32 cellular contexts compared by ENCODE assay signal in the genomic region with DNA sequence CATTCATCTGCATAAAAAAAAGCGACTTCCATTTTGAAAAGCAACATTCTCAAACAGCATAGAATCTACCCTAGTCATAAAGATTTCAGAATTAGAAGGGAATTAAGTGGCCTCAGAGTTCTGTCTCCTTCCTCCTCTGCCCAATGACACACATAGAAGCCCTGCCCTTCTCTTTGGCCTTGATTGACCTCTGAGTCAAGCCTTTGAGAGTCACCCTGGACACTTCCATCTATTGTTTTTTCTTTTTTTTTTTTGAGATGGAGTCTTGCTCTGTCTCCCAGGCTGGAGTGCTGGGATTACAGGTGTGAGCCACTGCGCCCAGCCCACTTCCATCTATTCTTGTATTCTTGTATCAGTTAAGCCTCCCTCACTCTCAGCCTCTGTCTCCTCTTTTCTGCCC. TPM values are rescaled to one million over a fixed set of nuclear protein-coding genes. Genes with fewer than 3 reads are reported as not detected.
A peak's percentile ranks its signal among the peaks of the same experiment; 100 is the strongest.
DNase-seq lines count a peak whose midpoint lies in the region; ATAC-seq, FAIRE-seq and TF ChIP-seq lines count a peak whose summit lies in the region.
"Had no signal": no experiment of that assay in that cellular context is flagged by ENCODE, and none has a peak within 500 bp of the region (broad histone marks: within the 10 kb centered on the region; RNA-seq: fewer than 3 reads in every experiment).

No MANE protein-coding gene starts in this region.

- no TSS peak for BruUV-seq in HepG2 (replicated peaks; lab: Mats Ljungman, UMichigan)

- FAIRE-seq in HepG2 (lab: Jason Lieb, UNC) = no peak
- FAIRE-seq: GM12878, keratinocyte had no signal

- no peak overlapping the region for H3K27ac ChIP-seq in HepG2 (ENCODE audit: extremely low read length, insufficient read depth, low read length)
- H3K27ac ChIP-seq: BLaER1, breast epithelium, colonic mucosa, lower lobe of right lung, ovary, Peyer's patch had no signal

- TF ChIP-seq RAD21 in HepG2 (CRISPR knock-in tag; IDR thresholded peaks at IDR 0.05) = no peak

- in situ Hi-C loops in HAP-1 (cut with MboI; ENCODE audit: low sequenced_read_pairs) = no loop called here
- in situ Hi-C loops in HepG2 (cut with HindIII; ENCODE audit: extremely low pct_ligation_motif_present, low pct_unique_long_range_greater_than_20kb) = no loop called here

- TF ChIP-seq CTCF in HepG2 (CRISPR knock-in tag; IDR thresholded peaks at IDR 0.05) = no peak

- H3K27me3 ChIP-seq in HAP-1 (ENCODE audit: low read depth) (peaks cover 18% of the 10 kb centered on the region), HepG2 (ENCODE audit: control insufficient read depth in 1 of 2, insufficient read depth in 2 of 2, low read length in 2 of 2) (peaks cover 0 to 12% of the 10 kb centered on the region in 2 experiments; a peak in 2 of 5 replicates)
- H3K27me3 ChIP-seq: BLaER1, colonic mucosa, ovary, Peyer's patch had no signal

- WGBS in HepG2 (ENCODE audit: low lambda C conversion rate) = 7% methylated on average over 2 of the region's 2 CpGs

- no peak overlapping the region for H3K4me2 ChIP-seq in HepG2 (ENCODE audit: low read depth, low read length)
- H3K4me2 ChIP-seq: BLaER1 had no signal

- H4K20me1 ChIP-seq in HepG2 (ENCODE audit: insufficient read depth, low read length) = no peaks in the 10 kb centered on the region
- H4K20me1 ChIP-seq: BLaER1 had no signal

- TF ChIP-seq POLR2A in HepG2 (IDR thresholded peaks at IDR 0.05; ENCODE audit: insufficient read depth in 1 of 2, low read depth in 2 of 2, low read length in 2 of 2) = no peak

- H3K9me3 ChIP-seq in HAP-1 (no peaks in the 10 kb centered on the region), HepG2 (ENCODE audit: low read length) (no peaks in the 10 kb centered on the region)
- H3K9me3 ChIP-seq: BLaER1, breast epithelium, colonic mucosa, lower lobe of right lung, ovary, Peyer's patch had no signal

- no peaks in the 10 kb centered on the region for H3K79me2 ChIP-seq in HepG2 (ENCODE audit: insufficient read depth, low read length)

- H3K4me1 ChIP-seq in HAP-1 = peaks cover 28% of the 10 kb centered on the region
- H3K4me1 ChIP-seq in HepG2 (ENCODE audit: insufficient read depth, low read length) = no peaks in the 10 kb centered on the region
- H3K4me1 ChIP-seq: BLaER1, breast epithelium, colonic mucosa, lower lobe of right lung, Peyer's patch had no signal

- H2AFZ ChIP-seq in HepG2 (ENCODE audit: low read length) = no peak overlapping the region

- H3K4me3 ChIP-seq in HAP-1 (no peak overlapping the region), HepG2 (replicated peaks in 1 of 3; ENCODE audit: insufficient read depth in 1 of 3, low read depth in 2 of 3, low read length in 3 of 3) (no peak overlapping the region)
- H3K4me3 ChIP-seq: BLaER1, breast epithelium, colonic mucosa, GM12878, lower lobe of right lung, ovary, Peyer's patch had no signal

- intact Hi-C loops in HepG2 (cut with micrococcal nuclease; ENCODE audit: unreplicated experiment) = no loop called here

- CTCF ChIA-PET in HepG2 (lab: Yijun Ruan, JAX; ENCODE audit: low intra/inter-chr PET ratio, low total read pairs) = no interaction called here

- H3K36me3 ChIP-seq in HAP-1 (replicated peaks) = no peaks in the 10 kb centered on the region
- no peaks in the 10 kb centered on the region for H3K36me3 ChIP-seq in HepG2 (replicated peaks in 1 of 2; ENCODE audit: control insufficient read depth in 1 of 2, insufficient read depth in 2 of 2, low read length in 2 of 2)
- H3K36me3 ChIP-seq: BLaER1, breast epithelium, colonic mucosa, lower lobe of right lung, ovary, Peyer's patch had no signal

- POLR2A ChIA-PET in HepG2 (lab: Yijun Ruan, JAX) = no interaction called here

- no peak overlapping the region for H3K9ac ChIP-seq in HepG2 (ENCODE audit: insufficient read depth, low read depth, low read length)
- H3K9ac ChIP-seq: BLaER1 had no signal

- TF ChIP-seq EP300 in HepG2 (IDR thresholded peaks at IDR 0.05; ENCODE audit: low read depth in 2 of 2, low read length in 2 of 2) (no peak), HepG2 (CRISPR knock-in tag; IDR thresholded peaks at IDR 0.05; ENCODE audit: borderline replicate concordance) (no peak)

- DNase-seq in AG20443 (ENCODE audit: low spot score) = peak; percentile 45
- peak; percentile 43 to 88 for DNase-seq in HAP-1 (ENCODE audit: low spot score in 2 of 2)
- DNase-seq in dermis blood vessel endothelial cell = peak; percentile 62
- DNase-seq in HepG2 (ENCODE audit: low spot score) = no peak
- DNase-seq in NCI-H1048 (lab: John Stamatoyannopoulos, UW) = no peak
- no peak for DNase-seq in NCI-H2196 treated with DMSO at 0.1 percent for 48 hours (lab: John Stamatoyannopoulos, UW; ENCODE audit: unreplicated experiment)
- no peak for DNase-seq in midbrain (lab: John Stamatoyannopoulos, UW)
- DNase-seq: ACHN; activated CD4-positive, alpha-beta T cell treated with anti-CD3 and anti-CD28 coated beads for 1 hour; activated CD8-positive, alpha-beta T cell treated with anti-CD3 and anti-CD28 coated beads for 36 hours; activated naive CD4-positive, alpha-beta T cell treated with anti-CD3 and anti-CD28 coated beads, Interleukin-2, amount 50 U/mL, for 16 hours; amygdala; colonic mucosa; COR-L47; DND-41; effector memory CD8-positive, alpha-beta T cell; lower lobe of right lung; MM.1S; NCI-H1417; NCI-H2081 treated with DMSO at 0.1 percent for 48 hours; NCI-H345; ovary; Peyer's patch; stimulated activated CD4-positive, alpha-beta T cell treated with anti-CD3 and anti-CD28 coated beads, Interleukin-2, amount 100 ng/mL, for 48 hours; T-helper 17 cell; trophoblast cell had no signal

- ATAC-seq in HepG2 = no peak
- no peak for ATAC-seq in GM21576 (IDR thresholded peaks at IDR 0.05; ENCODE audit: unreplicated experiment)
- ATAC-seq: activated CD8-positive, alpha-beta T cell treated with anti-CD3 and anti-CD28 coated beads for 36 hours; activated T-helper 17 cell treated with anti-CD3 and anti-CD28 coated beads, Interleukin-2, amount 50 U/mL, for 72 hours; effector memory CD8-positive, alpha-beta T cell; GM12878; lower lobe of right lung; T-helper 17 cell had no signal

TF ChIP-seq in HepG2, 621 proteins besides CTCF, POLR2A, EP300 and RAD21:
- TF ChIP-seq KAT8 (CRISPR knock-in tag; IDR thresholded peaks at IDR 0.05) (no peak), ZNF12 (CRISPR knock-in tag; IDR thresholded peaks at IDR 0.05) (no peak), THRA (CRISPR knock-in tag; IDR thresholded peaks at IDR 0.05; ENCODE audit: borderline replicate concordance) (0 out of 2 replicates have a peak, but pooled peaks have one; percentile 50), HNRNPH1 (optimal IDR thresholded peaks at IDR 0.05; ENCODE audit: low read depth, low read length) (no peak), ZNF337 (CRISPR knock-in tag; IDR thresholded peaks at IDR 0.05; ENCODE audit: borderline replicate concordance, low read depth) (no peak), THAP11 (CRISPR knock-in tag; IDR thresholded peaks at IDR 0.05) (no peak)

RNA-seq across cellular contexts. Expression of gene CTNNBL1, which starts 44.8 kb away (rescaled TPM):
- 32.8 and 35.8 TPM in 2 replicates for total RNA-seq in dermis blood vessel endothelial cell
- total RNA-seq in HepG2 (2016; rRNA removed; fragmentation: Illumina TruSeq; extraction: Trizol) = 94.6 and 136 TPM in 2 replicates
- 43.5 and 49.5 TPM in 2 replicates for total RNA-seq in HepG2 (2016; cell fraction: cytosol; rRNA removed; fragmentation: Illumina TruSeq; extraction: Trizol; ENCODE audit: low read depth)
- 97.0 and 143 TPM in 2 replicates for total RNA-seq in HepG2 (2016; cell fraction: insoluble cytoplasmic fraction; rRNA removed; fragmentation: Illumina TruSeq; extraction: Trizol)
- 53.6 and 54.9 TPM in 2 replicates for total RNA-seq in HepG2 (2016; cell fraction: membrane; rRNA removed; fragmentation: Illumina TruSeq; extraction: Trizol)
- 47.8 and 48.8 TPM in 2 replicates for total RNA-seq in HepG2 (2016; cell fraction: nucleus; rRNA removed; fragmentation: Illumina TruSeq; extraction: Trizol)
- polyA plus RNA-seq in HepG2 (2011; rRNA removed) = 47.0 and 49.3 TPM in 2 replicates
- polyA plus RNA-seq in HepG2 (2011; cell fraction: cytosol; rRNA removed) = 37.8 and 38.1 TPM in 2 replicates
- polyA plus RNA-seq in HepG2 (2011; cell fraction: nucleus; rRNA removed) = 17.2 and 18.0 TPM in 2 replicates
- 83.2 and 94.2 TPM in 2 replicates for polyA plus RNA-seq in HepG2 (2012)
- polyA plus RNA-seq in HepG2 (2016; cell fraction: cytosol; fragmentation: Illumina TruSeq; extraction: Trizol; ENCODE audit: low read depth) = 53.4 and 54.1 TPM in 2 replicates
- polyA plus RNA-seq in HepG2 (2016; cell fraction: insoluble cytoplasmic fraction; fragmentation: Illumina TruSeq; extraction: Trizol; ENCODE audit: low read depth) = 156 and 162 TPM in 2 replicates
- 50.8 and 57.2 TPM in 2 replicates for polyA plus RNA-seq in HepG2 (2016; cell fraction: membrane; fragmentation: Illumina TruSeq; extraction: Trizol; ENCODE audit: low read depth)
- polyA plus RNA-seq in HepG2 (2016; cell fraction: nucleus; fragmentation: Illumina TruSeq; extraction: Trizol; ENCODE audit: insufficient read depth, low read depth) = 68.0 and 75.7 TPM in 2 replicates
- polyA minus RNA-seq in HepG2 (2011; rRNA and poly(A)+ RNA removed; ENCODE audit: low replicate concordance) = 33.6 and 37.6 TPM in 2 replicates
- 27.5 and 33.1 TPM in 2 replicates for polyA minus RNA-seq in HepG2 (2011; cell fraction: cytosol; rRNA and poly(A)+ RNA removed)
- polyA minus RNA-seq in HepG2 (2011; cell fraction: nucleus; rRNA and poly(A)+ RNA removed) = 33.5 and 36.7 TPM in 2 replicates

Comparison
In these comparisons a context has a peak if more than half of its experiments do, and no peak if none do; other contexts are left out.
1. DNase-seq: peak in AG20443 (single experiment), HAP-1 (2 of 2) and dermis blood vessel endothelial cell (single experiment); none in HepG2 (single experiment), NCI-H1048 (single experiment), NCI-H2196 treated with DMSO at 0.1 percent for 48 hours (single experiment) and midbrain (single experiment).